In genomic region chr11:93741882-93742226, GRCh38 we compare ENCODE assay signal across 8 cellular contexts.
DNase-seq lines count a peak whose midpoint lies in the region; ATAC-seq and TF ChIP-seq lines count a peak whose summit lies in the region.

No MANE protein-coding gene starts in this region.

- peak overlapping the region; percentile 98 to 99 (median 99) for H3K4me3 Mint-ChIP-seq in nephron

- H3K27ac ChIP-seq in C4-2B: peak overlapping the region; percentile 97

- TF ChIP-seq CTCF in C4-2B (conservative IDR thresholded peaks at IDR 0.05) (no peak), nephron (IDR thresholded peaks at IDR 0.05; ENCODE audit: unreplicated experiment in 3 of 3) (no peak)

- H3K9me3 Mint-ChIP-seq in nephron: no peaks in the 10 kb centered on the region

- peak; percentile 7 for ATAC-seq in GM19035 (IDR thresholded peaks at IDR 0.05; ENCODE audit: unreplicated experiment)
- peak; percentile 5 for ATAC-seq in HG03520 (IDR thresholded peaks at IDR 0.05; ENCODE audit: unreplicated experiment)
- ATAC-seq in GM18520 (IDR thresholded peaks at IDR 0.05; ENCODE audit: unreplicated experiment): no peak

- peaks cover 36% of the 10 kb centered on the region for H3K36me3 Mint-ChIP-seq in nephron (ENCODE audit: low read depth)

- H3K4me1 Mint-ChIP-seq in nephron: peaks cover 59% of the 10 kb centered on the region

- H3K27me3 Mint-ChIP-seq in nephron (ENCODE audit: low read depth): no peaks in the 10 kb centered on the region

- H3K27ac Mint-ChIP-seq in nephron: peak overlapping the region; percentile 98 to 99 (median 99)

- DNase-seq in SW 1271 (lab: John Stamatoyannopoulos, UW) (peak; percentile 82 to 96), fibroblast of gingiva (ENCODE audit: low read depth) (peak; percentile 76), dedifferentiated amniotic fluid mesenchymal stem cell (ENCODE audit: extremely low spot score) (no peak)
